In genomic region chr11:121329786-121330395, GRCh38 we compare ENCODE assay signal across 21 cellular contexts. TPM values are rescaled to one million over a fixed set of nuclear protein-coding genes. Genes with fewer than 3 reads are reported as not detected.
DNase-seq lines count a peak whose midpoint lies in the region; ATAC-seq, FAIRE-seq and TF ChIP-seq lines count a peak whose summit lies in the region.
"Had no signal": no experiment of that assay in that cellular context is flagged by ENCODE, and none has a peak within 500 bp of the region (broad histone marks: within the 10 kb centered on the region; RNA-seq: fewer than 3 reads in every experiment).

No MANE protein-coding gene starts in this region.

- CTCF ChIA-PET in RWPE1 (lab: Yijun Ruan, JAX) = no interaction called here

- H3K27ac ChIP-seq in small intestine (ENCODE audit: low read depth in 1 of 2, low read length in 1 of 2) (no peak overlapping the region), RWPE1 (no peak overlapping the region)
- H3K27ac ChIP-seq: SJSA1 had no signal

- TF ChIP-seq CTCF in RWPE1 (conservative IDR thresholded peaks at IDR 0.05; ENCODE audit: low read depth) = no peak

- POLR2A ChIA-PET in RWPE1 (lab: Yijun Ruan, JAX; ENCODE audit: low non-redundant PET) = no interaction called here

- DNase-seq in NOMO-1 treated with DMSO at 0.1 percent for 48 hours (lab: John Stamatoyannopoulos, UW; ENCODE audit: unreplicated experiment) (peak; percentile 18), NOMO-1 treated with dmso at 0.1 percent for 144 hours (lab: John Stamatoyannopoulos, UW; ENCODE audit: unreplicated experiment) (no peak), NCI-H526 (lab: John Stamatoyannopoulos, UW) (peak; percentile 98 to 99), left colon (no peak), small intestine (peak; percentile 63), iPS-NIHi11 (ENCODE audit: low spot score) (no peak), RWPE1 (ENCODE audit: low spot score) (no peak)
- DNase-seq: 8988T; BE2C; CD8-positive, alpha-beta T cell; H9; MV-4-11; NCI-H1436; NCI-H2081; NCI-H510A treated with DMSO at 0.1 percent for 48 hours; NK-92 treated with Interleukin-12 subunit alpha and Interleukin-12 subunit beta, amount 100 ng/mL, for 24 hours; PC-3 had no signal

- intact Hi-C loops in left colon (cut with DNase I, micrococcal nuclease) = loop anchor here in 1 of 2 donors (10.0 kb wide), 1 partner anchor 265 kb away; no protein-coding TSS in a partner anchor

- no peak overlapping the region for H3K4me3 ChIP-seq in small intestine (ENCODE audit: low read depth in 1 of 2, low read length in 2 of 2)
- H3K4me3 ChIP-seq: K562, SJSA1 had no signal

- no peak for FAIRE-seq in small intestine (lab: Jason Lieb, UNC)
- FAIRE-seq: HTR-8/SVneo, K562 had no signal

- no peaks in the 10 kb centered on the region for H3K9me3 ChIP-seq in small intestine (ENCODE audit: control insufficient read depth, low read depth)
- H3K9me3 ChIP-seq: BE2C, SJSA1 had no signal

- no peaks in the 10 kb centered on the region for H3K36me3 ChIP-seq in small intestine (ENCODE audit: control insufficient read depth in 2 of 2, insufficient read depth in 2 of 2, low read length in 2 of 2)
- H3K36me3 ChIP-seq: BE2C, SJSA1 had no signal

- no peaks in the 10 kb centered on the region for H3K27me3 ChIP-seq in small intestine (ENCODE audit: control insufficient read depth in 2 of 2, insufficient read depth in 2 of 2, low read length in 2 of 2)
- H3K27me3 ChIP-seq: SJSA1 had no signal

- no peaks in the 10 kb centered on the region for H3K4me1 ChIP-seq in small intestine (ENCODE audit: control insufficient read depth in 2 of 2, insufficient read depth in 1 of 2, low read depth in 1 of 2, low read length in 1 of 2)
- H3K4me1 ChIP-seq: BE2C, SJSA1 had no signal

- WGBS in small intestine, 3 donors = 85 to 93% (median 91%) methylated on average over 3 of the region's 3 CpGs

- ATAC-seq in left colon (peak; percentile 75), HG03565 (IDR thresholded peaks at IDR 0.05; ENCODE audit: unreplicated experiment) (no peak)
- ATAC-seq: CD8-positive, alpha-beta T cell; K562; PC-3 had no signal

RNA-seq across cellular contexts. Expression of gene SC5D, which starts 37.3 kb away (rescaled TPM):
- 10 to 100 TPM; 40.3 to 56.2 TPM for total RNA-seq in left colon
- 10 to 100 TPM; 17.8 to 29.0 (median 23.7) TPM for polyA plus RNA-seq in small intestine

Comparison
In these comparisons a context has a peak if more than half of its experiments do, and no peak if none do; other contexts are left out.
1. DNase-seq: peak in NOMO-1 treated with DMSO at 0.1 percent for 48 hours (single experiment), NCI-H526 (2 of 2) and small intestine (single experiment); none in NOMO-1 treated with dmso at 0.1 percent for 144 hours (single experiment), left colon (0 of 2), iPS-NIHi11 (single experiment) and RWPE1 (single experiment).